Comparison of ENCODE assay signal across 8 cellular contexts in the genomic region with DNA sequence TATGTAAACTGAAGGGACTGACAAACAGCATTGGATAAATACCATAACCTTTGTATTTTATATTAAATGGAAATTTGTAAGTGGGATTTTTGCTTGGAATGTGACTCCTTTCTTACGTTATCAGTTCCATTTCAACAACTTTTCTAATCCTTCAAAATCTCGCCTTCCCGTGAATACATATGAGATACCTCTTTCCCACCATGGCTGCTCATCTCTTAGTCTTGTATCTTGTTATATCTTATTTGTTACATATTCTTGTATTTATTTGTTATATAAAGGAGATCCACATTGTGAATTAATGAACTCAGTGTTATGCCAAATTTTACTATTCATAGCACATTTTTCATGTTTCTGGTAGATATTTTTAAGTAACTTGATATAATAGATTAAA.
"Had no signal": no experiment of that assay in that cellular context is flagged by ENCODE, and none has a peak within 500 bp of the region (broad histone marks: within the 10 kb centered on the region; RNA-seq: fewer than 3 reads in every experiment).

No MANE protein-coding gene starts in this region.

- ATAC-seq: GM12878 had no signal

- DNase-seq: GDM1, GF-D8 had no signal

- FAIRE-seq: G401.6, GM12878, GM12891, GM12892, GM18507, GM19239 had no signal

- H3K4me3 ChIP-seq: GM12878 had no signal
